ENCODE assay signal across 8 cellular contexts in genomic region chr21:40318371-40318770, GRCh38.
"Had no signal": no experiment of that assay in that cellular context is flagged by ENCODE, and none has a peak within 500 bp of the region (broad histone marks: within the 10 kb centered on the region; RNA-seq: fewer than 3 reads in every experiment).

No MANE protein-coding gene starts in this region.

- H3K4me3 ChIP-seq: GM12878 had no signal

- DNase-seq: GDM1, GF-D8 had no signal

- FAIRE-seq: G401.6, GM12878, GM12891, GM12892, GM18507, GM19239 had no signal

- ATAC-seq: GM12878 had no signal
